ENCODE assay signal across 18 cellular contexts in genomic region chr7:294440-295154, GRCh38. TPM values are rescaled to one million over a fixed set of nuclear protein-coding genes. Genes with fewer than 3 reads are reported as not detected.
"Had no signal": no experiment of that assay in that cellular context is flagged by ENCODE, and none has a peak within 500 bp of the region (broad histone marks: within the 10 kb centered on the region; RNA-seq: fewer than 3 reads in every experiment).

No MANE protein-coding gene starts in this region.

- H3K4me3 ChIP-seq: ascending aorta, coronary artery, gastrocnemius medialis, left ventricle myocardium inferior, pancreas had no signal

- FAIRE-seq: kidney, pancreas had no signal

- H3K36me3 ChIP-seq: ascending aorta, gastrocnemius medialis, left ventricle myocardium inferior, pancreas had no signal

- DNase-seq: activated B cell treated with CpG ODN at 0.5 μM for 24 hours; activated CD4-positive, alpha-beta T cell treated with anti-CD3 and anti-CD28 coated beads, Interleukin-2, amount 10 ng/mL, durations not matched to agents 24 days and 14 days; activated CD8-positive, alpha-beta T cell treated with anti-CD3 and anti-CD28 coated beads, Interleukin-2, amount 10 ng/mL, durations not matched to agents 7 days and 5 days; activated gamma-delta T cell; activated T-cell treated with anti-CD3 and anti-CD28 coated beads, Interleukin-2, amount 50 U/mL, for 24 hours; gastrocnemius medialis; kidney; left ventricle myocardium inferior; naive thymus-derived CD4-positive, alpha-beta T cell; T-cell; trophoblast cell had no signal

- H3K4me1 ChIP-seq: gastrocnemius medialis, pancreas had no signal

- H3K9me3 ChIP-seq: ascending aorta, gastrocnemius medialis, left ventricle myocardium inferior, pancreas had no signal

- H3K27ac ChIP-seq: ascending aorta, coronary artery, gastrocnemius medialis, left ventricle myocardium inferior, pancreas had no signal

- ATAC-seq: activated CD8-positive, alpha-beta T cell treated with anti-CD3 and anti-CD28 coated beads, Interleukin-2, amount 10 ng/mL, durations not matched to agents 7 days and 5 days; esophagus mucosa; gastrocnemius medialis; naive thymus-derived CD4-positive, alpha-beta T cell; pancreas; T-cell had no signal

RNA-seq across cellular contexts. Expression of gene FOXL3, which starts 4.6 kb away (rescaled TPM):
- total RNA-seq: activated B cell treated with CpG ODN at 0.5 μM for 24 hours; activated CD4-positive, alpha-beta T cell treated with anti-CD3 and anti-CD28 coated beads, Interleukin-2, amount 10 ng/mL, durations not matched to agents 24 days and 14 days; activated CD8-positive, alpha-beta T cell treated with anti-CD3 and anti-CD28 coated beads, Interleukin-2, amount 10 ng/mL, durations not matched to agents 7 days and 5 days; ascending aorta; esophagus mucosa; gastrocnemius medialis; kidney; left ventricle myocardium inferior; mononuclear cell; naive thymus-derived CD4-positive, alpha-beta T cell; pancreas; renal cortical epithelial cell; T-cell had no signal
- polyA plus RNA-seq: adipose tissue; naive thymus-derived CD4-positive, alpha-beta T cell; pancreas had no signal
